Comparison of ENCODE assay signal across 10 cellular contexts in the genomic region with DNA sequence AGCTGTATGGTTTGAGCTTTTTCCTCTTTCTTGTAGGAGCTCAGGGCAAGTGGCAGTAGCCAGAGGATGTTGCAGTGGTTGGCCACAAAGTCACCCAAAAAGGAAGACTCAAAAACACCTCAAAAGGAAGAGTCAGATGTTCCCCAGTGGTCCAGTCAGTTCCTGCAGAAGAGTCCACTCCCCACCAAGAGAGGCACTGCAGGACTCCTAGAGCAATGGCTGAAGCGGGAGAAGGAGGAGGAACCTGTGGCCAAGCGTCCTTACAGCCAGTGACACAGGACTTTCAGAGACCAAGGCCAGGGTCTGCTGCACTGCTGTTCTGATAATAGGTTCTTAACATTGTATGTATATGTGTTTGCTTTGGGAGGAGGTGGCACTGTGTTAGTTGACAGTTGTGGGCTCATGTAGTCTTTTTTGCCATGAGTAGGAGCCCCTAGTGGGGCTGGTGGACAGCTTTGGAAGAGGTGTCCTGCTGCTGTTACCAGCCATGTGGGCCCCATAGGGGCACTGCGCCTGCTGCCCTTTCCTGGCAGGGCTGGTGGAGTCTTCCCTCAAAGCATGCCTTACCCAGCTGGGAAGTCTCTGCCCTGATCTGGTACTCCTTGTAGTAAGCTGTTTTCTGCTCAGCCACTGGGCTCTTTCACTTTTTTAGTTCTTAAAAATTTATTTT. TPM values are rescaled to one million over a fixed set of nuclear protein-coding genes. Genes with fewer than 3 reads are reported as not detected.
DNase-seq lines count a peak whose midpoint lies in the region; ATAC-seq and TF ChIP-seq lines count a peak whose summit lies in the region.
"Had no signal": no experiment of that assay in that cellular context is flagged by ENCODE, and none has a peak within 500 bp of the region (broad histone marks: within the 10 kb centered on the region; RNA-seq: fewer than 3 reads in every experiment).

No MANE protein-coding gene starts in this region.

- no peak for TF ChIP-seq EP300 in tibial nerve (IDR thresholded peaks at IDR 0.05)

- WGBS in tibial nerve, 2 donors: 86 to 98% methylated on average over 3 of the region's 3 CpGs

- DNase-seq in activated naive CD4-positive, alpha-beta T cell treated with Interleukin-2 at 50 U/mL for 16 hours: no peak
- no peak for DNase-seq in activated naive CD8-positive, alpha-beta T cell treated with anti-CD3 and anti-CD28 coated beads, Interleukin-2, amount 10 ng/mL, durations not matched to agents 7 days and 5 days
- DNase-seq in mesenteric fat pad (ENCODE audit: low spot score) (peak; percentile 62), tibial nerve (ENCODE audit: low spot score in 2 of 2) (no peak), NCI-H146 (lab: John Stamatoyannopoulos, UW) (no peak)
- DNase-seq: activated CD4-positive, alpha-beta T cell treated with anti-CD3 and anti-CD28 coated beads for 48 hours; NCI-H1105 treated with DMSO at 0.1 percent for 48 hours had no signal

- no peaks in the 10 kb centered on the region for H3K27me3 ChIP-seq in tibial nerve

- H3K9me3 Mint-ChIP-seq in activated naive CD4-positive, alpha-beta T cell treated with anti-CD3 and anti-CD28 coated beads, Interleukin-2, amount 50 U/mL, for 24 hours: no peaks in the 10 kb centered on the region
- no peaks in the 10 kb centered on the region for H3K9me3 Mint-ChIP-seq in activated naive CD8-positive, alpha-beta T cell treated with anti-CD3 and anti-CD28 coated beads, Interleukin-2, amount 10 ng/mL, durations not matched to agents 7 days and 5 days

- no peak for TF ChIP-seq CTCF in tibial nerve (IDR thresholded peaks at IDR 0.05)

- H3K4me1 Mint-ChIP-seq in activated naive CD4-positive, alpha-beta T cell treated with anti-CD3 and anti-CD28 coated beads, Interleukin-2, amount 50 U/mL, for 24 hours: peaks cover 40% of the 10 kb centered on the region
- peaks cover 20% of the 10 kb centered on the region for H3K4me1 Mint-ChIP-seq in activated naive CD8-positive, alpha-beta T cell treated with anti-CD3 and anti-CD28 coated beads, Interleukin-2, amount 10 ng/mL, durations not matched to agents 7 days and 5 days

- peaks cover 13% of the 10 kb centered on the region for H3K36me3 Mint-ChIP-seq in activated naive CD4-positive, alpha-beta T cell treated with anti-CD3 and anti-CD28 coated beads, Interleukin-2, amount 50 U/mL, for 24 hours
- H3K36me3 Mint-ChIP-seq in activated naive CD8-positive, alpha-beta T cell treated with anti-CD3 and anti-CD28 coated beads, Interleukin-2, amount 10 ng/mL, durations not matched to agents 7 days and 5 days: peaks cover 33% of the 10 kb centered on the region

- ATAC-seq in activated naive CD8-positive, alpha-beta T cell treated with anti-CD3 and anti-CD28 coated beads, Interleukin-2, amount 10 ng/mL, durations not matched to agents 7 days and 5 days (ENCODE audit: low read depth): peak; percentile 46
- ATAC-seq in HG02642 (IDR thresholded peaks at IDR 0.05; ENCODE audit: poor library complexity, unreplicated experiment) (no peak), GM21737 (IDR thresholded peaks at IDR 0.05; ENCODE audit: unreplicated experiment) (no peak)

- no peak for TF ChIP-seq POLR2A in tibial nerve (IDR thresholded peaks at IDR 0.05)

- no peak overlapping the region for H3K4me3 ChIP-seq in tibial nerve

- H3K4me3 Mint-ChIP-seq in activated naive CD4-positive, alpha-beta T cell treated with anti-CD3 and anti-CD28 coated beads, Interleukin-2, amount 50 U/mL, for 24 hours: no peak overlapping the region
- H3K4me3 Mint-ChIP-seq in activated naive CD8-positive, alpha-beta T cell treated with anti-CD3 and anti-CD28 coated beads, Interleukin-2, amount 10 ng/mL, durations not matched to agents 7 days and 5 days: peak overlapping the region; percentile 37

- peak overlapping the region; percentile 10 for H3K27ac Mint-ChIP-seq in activated naive CD4-positive, alpha-beta T cell treated with anti-CD3 and anti-CD28 coated beads, Interleukin-2, amount 50 U/mL, for 24 hours
- H3K27ac Mint-ChIP-seq in activated naive CD8-positive, alpha-beta T cell treated with anti-CD3 and anti-CD28 coated beads, Interleukin-2, amount 10 ng/mL, durations not matched to agents 7 days and 5 days: peak overlapping the region; percentile 67

- H3K27me3 Mint-ChIP-seq in activated naive CD4-positive, alpha-beta T cell treated with anti-CD3 and anti-CD28 coated beads, Interleukin-2, amount 50 U/mL, for 24 hours: no peaks in the 10 kb centered on the region
- H3K27me3 Mint-ChIP-seq in activated naive CD8-positive, alpha-beta T cell treated with anti-CD3 and anti-CD28 coated beads, Interleukin-2, amount 10 ng/mL, durations not matched to agents 7 days and 5 days: no peaks in the 10 kb centered on the region

- H3K9me3 ChIP-seq in tibial nerve: no peaks in the 10 kb centered on the region

- H3K27ac ChIP-seq in tibial nerve: peak overlapping the region; percentile 32 to 82 (median 72)

- POLR2A ChIA-PET in activated naive CD8-positive, alpha-beta T cell treated with anti-CD3 and anti-CD28 coated beads, Interleukin-2, amount 10 ng/mL, durations not matched to agents 7 days and 5 days (lab: Charles Lee): interaction anchor here (1.2 to 7.8 kb wide), 2 partner anchors 11 to 21 kb away, joined by 3 to 91 read pairs; a partner anchor contains a TSS

- H3K36me3 ChIP-seq in tibial nerve: peaks cover 0 to 54% (median 0%) of the 10 kb centered on the region in 3 donors

- peaks cover 0 to 21% (median 9%) of the 10 kb centered on the region in 4 donors for H3K4me1 ChIP-seq in tibial nerve

RNA-seq across cellular contexts. Expression of gene HMCES, which starts 26.0 kb away (rescaled TPM):
- total RNA-seq in activated naive CD8-positive, alpha-beta T cell treated with anti-CD3 and anti-CD28 coated beads, Interleukin-2, amount 10 ng/mL, durations not matched to agents 7 days and 5 days: 10 to 100 TPM; 59.7 to 60.8 TPM
- total RNA-seq in mesenteric fat pad: 38.5 TPM
- total RNA-seq in tibial nerve: 10 to 100 TPM; 18.2 to 36.7 (median 27.9) TPM

RNA-seq across cellular contexts. Expression of gene COPG1, which starts 55.3 kb away (rescaled TPM):
- total RNA-seq in activated naive CD8-positive, alpha-beta T cell treated with anti-CD3 and anti-CD28 coated beads, Interleukin-2, amount 10 ng/mL, durations not matched to agents 7 days and 5 days: 100 to 1,000 TPM; 131 to 138 TPM
- 183 TPM for total RNA-seq in mesenteric fat pad
- total RNA-seq in tibial nerve: 100 to 1,000 TPM in 2 of 4 donors, 10 to 100 TPM in 2; 72.6 to 124 (median 88.1) TPM
